1 cellular context compared by ENCODE assay signal in genomic region chr22:50628543-50629134, GRCh38.
TF ChIP-seq lines count a peak whose summit lies in the region.

No MANE protein-coding gene starts in this region.

TF ChIP-seq in H1, 55 proteins besides CTCF, POLR2A, EP300 and RAD21:
- TF ChIP-seq USF2 (IDR thresholded peaks at IDR 0.05; ENCODE audit: low read length) = no peak
- peak; percentile 38 for TF ChIP-seq SAP30 (IDR thresholded peaks at IDR 0.05; ENCODE audit: insufficient read depth, insufficient replicate concordance, low read length)
- no peak for TF ChIP-seq RBBP5 (IDR thresholded peaks at IDR 0.05; ENCODE audit: borderline replicate concordance, low read depth, low read length)
- no peak for TF ChIP-seq SP1 (IDR thresholded peaks at IDR 0.05; ENCODE audit: low read depth, low read length)
- no peak for TF ChIP-seq PHF8 (conservative IDR thresholded peaks at IDR 0.05; ENCODE audit: low read depth, low read length)
- TF ChIP-seq, protein P1, sequence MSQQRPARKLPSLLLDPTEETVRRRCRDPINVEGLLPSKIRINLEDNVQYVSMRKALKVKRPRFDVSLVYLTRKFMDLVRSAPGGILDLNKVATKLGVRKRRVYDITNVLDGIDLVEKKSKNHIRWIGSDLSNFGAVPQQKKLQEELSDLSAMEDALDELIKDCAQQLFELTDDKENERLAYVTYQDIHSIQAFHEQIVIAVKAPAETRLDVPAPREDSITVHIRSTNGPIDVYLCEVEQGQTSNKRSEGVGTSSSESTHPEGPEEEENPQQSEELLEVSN (IDR thresholded peaks at IDR 0.05) = peak; percentile 1; the same call in 1 of the 2 replicates
